8 cellular contexts compared by ENCODE assay signal in genomic region chr9:110742741-110743371, GRCh38.
A peak's percentile ranks its signal among the peaks of the same experiment; 100 is the strongest.
DNase-seq lines count a peak whose midpoint lies in the region; ATAC-seq and TF ChIP-seq lines count a peak whose summit lies in the region.
"Had no signal": no experiment of that assay in that cellular context is flagged by ENCODE, and none has a peak within 500 bp of the region (broad histone marks: within the 10 kb centered on the region; RNA-seq: fewer than 3 reads in every experiment).

No MANE protein-coding gene starts in this region.

- no peak for ATAC-seq in GM18517 (IDR thresholded peaks at IDR 0.05; ENCODE audit: unreplicated experiment)
- no peak for ATAC-seq in HG03457 (IDR thresholded peaks at IDR 0.05; ENCODE audit: unreplicated experiment)

- peak in 1 of 2 donors; percentile 82 for TF ChIP-seq EP300 in tibial nerve (IDR thresholded peaks at IDR 0.05)

- DNase-seq in NCI-H226 = peak; percentile 32
- DNase-seq in coronary artery (ENCODE audit: low spot score) = no peak
- peak; percentile 5 to 88 for DNase-seq in lung microvascular endothelial cell (ENCODE audit: low read depth in 2 of 2)
- no peak for DNase-seq in tibial nerve (ENCODE audit: low spot score in 2 of 2)
- DNase-seq in central memory CD4-positive, alpha-beta T cell = no peak

- peak overlapping the region; percentile 79 to 83 for H3K27ac ChIP-seq in coronary artery
- H3K27ac ChIP-seq in tibial nerve = peak overlapping the region; percentile 34 to 90 (median 74)
- H3K27ac ChIP-seq: HL-60 had no signal

- H3K9me3 ChIP-seq in tibial nerve = no peaks in the 10 kb centered on the region

- no peaks in the 10 kb centered on the region for H3K36me3 ChIP-seq in tibial nerve

- H3K27me3 ChIP-seq in tibial nerve = no peaks in the 10 kb centered on the region

- WGBS in tibial nerve, 2 donors = 13 to 33% methylated on average over 8 of the region's 8 CpGs

- H3K4me3 ChIP-seq in coronary artery (peak overlapping the region; percentile 40), tibial nerve (no peak overlapping the region)

- peaks cover 0 to 48% (median 11%) of the 10 kb centered on the region in 4 donors for H3K4me1 ChIP-seq in tibial nerve

- no peak for TF ChIP-seq POLR2A in tibial nerve (IDR thresholded peaks at IDR 0.05)

- TF ChIP-seq CTCF in coronary artery (IDR thresholded peaks at IDR 0.05) (no peak), tibial nerve (IDR thresholded peaks at IDR 0.05) (no peak)

Comparison
In these comparisons a context has a peak if more than half of its experiments do, and no peak if none do; other contexts are left out.
1. DNase-seq: peak in NCI-H226 (single experiment) and lung microvascular endothelial cell (2 of 2); none in coronary artery (single experiment), tibial nerve (0 of 2) and central memory CD4-positive, alpha-beta T cell (single experiment).